Comparison of ENCODE assay signal across 20 cellular contexts in genomic region chr1:245550702-245551008, GRCh38.
"Had no signal": no experiment of that assay in that cellular context is flagged by ENCODE, and none has a peak within 500 bp of the region (broad histone marks: within the 10 kb centered on the region; RNA-seq: fewer than 3 reads in every experiment).

No MANE protein-coding gene starts in this region.

- H3K36me3 ChIP-seq: esophagus squamous epithelium, prostate gland, tibial nerve, vagina had no signal

- DNase-seq: activated CD4-positive, alpha-beta memory T cell treated with anti-CD3 and anti-CD28 coated beads, Interleukin-2, amount 10 ng/mL, durations not matched to agents 7 days and 5 days; activated CD4-positive, alpha-beta T cell treated with anti-CD3 and anti-CD28 coated beads for 48 hours; activated CD4-positive, CD25-positive, alpha-beta regulatory T cell; activated CD8-positive, alpha-beta memory T cell treated with anti-CD3 and anti-CD28 coated beads, Interleukin-2, amount 10 ng/mL, durations not matched to agents 7 days and 5 days; activated naive CD4-positive, alpha-beta T cell; activated naive CD8-positive, alpha-beta T cell treated with anti-CD3 and anti-CD28 coated beads, Interleukin-2, amount 10 ng/mL, durations not matched to agents 7 days and 5 days; amygdala; central memory CD4-positive, alpha-beta T cell; esophagus squamous epithelium; midbrain; right cardiac atrium; stimulated activated naive CD8-positive, alpha-beta T cell treated with anti-CD3 and anti-CD28 coated beads, Interleukin-15, Interleukin-2, amounts not matched to agents 100 U/mL and 50 U/mL, for 24 hours; T-helper 1 cell; T-helper 9 cell had no signal

- H3K27ac ChIP-seq: prostate gland, tibial nerve, vagina had no signal

- H3K4me3 ChIP-seq: esophagus squamous epithelium, lung, prostate gland, skin epidermis, tibial nerve, vagina had no signal

- H3K4me1 ChIP-seq: prostate gland, tibial nerve, vagina had no signal

- FAIRE-seq: colon had no signal

- H3K9me3 ChIP-seq: esophagus squamous epithelium, prostate gland, vagina had no signal

- H3K27me3 ChIP-seq: esophagus squamous epithelium, tibial nerve, vagina had no signal
